ENCODE assay signal across 9 cellular contexts in the genomic region with DNA sequence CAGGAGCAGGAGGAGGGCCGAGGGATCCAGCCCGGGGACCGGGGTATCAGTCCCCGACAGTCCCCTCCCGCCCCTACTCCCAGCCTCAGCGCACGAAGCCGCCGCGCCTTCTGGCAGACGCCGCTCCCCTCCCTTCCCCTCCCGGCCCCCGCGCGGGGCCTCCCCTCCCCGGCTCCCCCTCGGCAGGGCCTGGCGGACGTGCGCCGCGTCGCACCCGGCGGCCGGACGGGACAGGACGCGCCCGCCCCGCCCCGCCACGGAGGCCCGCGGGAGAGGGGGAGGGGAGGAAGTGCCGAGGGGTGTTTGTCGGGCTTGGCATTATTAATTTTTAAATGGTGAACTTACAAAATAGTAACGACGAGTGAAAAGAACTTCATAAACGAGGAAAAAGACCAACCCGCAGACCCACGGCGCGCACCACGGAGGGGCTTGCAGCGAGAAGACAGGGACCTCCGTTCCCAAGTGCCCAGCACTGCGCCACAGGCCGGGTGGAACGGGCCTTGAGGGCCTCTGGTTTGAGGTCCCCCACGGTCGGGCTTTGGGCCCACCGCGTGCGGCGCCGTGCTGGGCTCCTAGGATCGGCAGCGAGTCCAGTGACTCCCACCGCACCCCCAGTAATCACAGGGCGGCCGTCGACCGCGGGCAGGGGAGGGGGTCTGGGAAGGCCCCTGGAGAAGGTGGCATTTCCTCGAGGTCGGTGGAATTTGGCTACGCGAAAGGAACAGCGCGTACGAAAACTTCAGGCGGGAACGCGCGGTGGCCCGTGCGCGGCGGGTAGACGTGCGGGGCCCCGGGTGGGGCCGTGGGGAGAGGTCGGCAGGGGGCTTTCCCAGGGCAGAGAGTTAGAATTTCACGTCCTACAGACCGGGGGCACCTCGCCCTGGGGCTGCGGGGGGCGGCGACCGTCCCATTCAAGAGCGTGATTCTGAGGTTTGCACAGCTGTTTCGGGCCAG. TPM values are rescaled to one million over a fixed set of nuclear protein-coding genes. Genes with fewer than 3 reads are reported as not detected.
DNase-seq lines count a peak whose midpoint lies in the region; ATAC-seq, FAIRE-seq and TF ChIP-seq lines count a peak whose summit lies in the region.
"Had no signal": no experiment of that assay in that cellular context is flagged by ENCODE, and none has a peak within 500 bp of the region (broad histone marks: within the 10 kb centered on the region; RNA-seq: fewer than 3 reads in every experiment).

No MANE protein-coding gene starts in this region.

- peaks cover 16% of the 10 kb centered on the region for H4K20me1 ChIP-seq in astrocyte (ENCODE audit: insufficient read depth, low read length)
- H4K20me1 ChIP-seq in hepatocyte (ENCODE audit: insufficient read depth, poor library complexity, severe bottlenecking), result peaks cover 9% of the 10 kb centered on the region

- CTCF ChIA-PET in BJ (lab: Yijun Ruan, JAX) (no interaction called here), T-cell (lab: Charles Lee) (no interaction called here)

- peaks cover 27% of the 10 kb centered on the region for H3K79me2 ChIP-seq in astrocyte (ENCODE audit: insufficient read depth, low read length)
- peaks cover 46% of the 10 kb centered on the region for H3K79me2 ChIP-seq in hepatocyte

- H2AFZ ChIP-seq in astrocyte (ENCODE audit: low read depth, low read length), result peak overlapping the region; percentile 84
- H2AFZ ChIP-seq in hepatocyte, result peak overlapping the region; percentile 41

- FAIRE-seq in astrocyte (lab: Jason Lieb, UNC), result no peak

- 2% methylated on average over 39 of the region's 95 CpGs for WGBS in hepatocyte (ENCODE audit: low lambda C conversion rate, missing lambda C conversion rate)

- H3K4me3 ChIP-seq in BJ (ENCODE audit: low read depth, low read length) (peak overlapping the region; percentile 75), astrocyte (ENCODE audit: insufficient read depth, low read depth, low read length) (peak overlapping the region; percentile 73), hepatocyte (peak overlapping the region; percentile 77)

- H3K27ac Mint-ChIP-seq in T-cell (peak overlapping the region; percentile 98 to 99), astrocyte (ENCODE audit: unreplicated experiment) (peak overlapping the region; percentile 53)

- DNase-seq in BJ (ENCODE audit: low read depth) (no peak), T-cell (peak; percentile 42 to 75 (median 60)), astrocyte (ENCODE audit: low read depth) (peak; percentile 31), hepatocyte (ENCODE audit: low spot score) (peak; percentile 96), putamen (ENCODE audit: low spot score) (peak; percentile 82)

- H3K27me3 Mint-ChIP-seq in T-cell (no peaks in the 10 kb centered on the region), astrocyte (ENCODE audit: low read depth, unreplicated experiment) (no peaks in the 10 kb centered on the region)

- H3K4me2 ChIP-seq in astrocyte (ENCODE audit: low read length), result peak overlapping the region; percentile 94
- peak overlapping the region; percentile 88 for H3K4me2 ChIP-seq in hepatocyte

- H3K36me3 Mint-ChIP-seq in T-cell (peaks cover 8% of the 10 kb centered on the region), astrocyte (ENCODE audit: low read depth, unreplicated experiment) (no peaks in the 10 kb centered on the region)

- POLR2A ChIA-PET in BJ (lab: Charles Lee), result no interaction called here
- POLR2A ChIA-PET in T-cell (lab: Charles Lee), result no interaction called here

- ATAC-seq in GM19035 (IDR thresholded peaks at IDR 0.05; ENCODE audit: unreplicated experiment) (peak; percentile 23), HG03571 (IDR thresholded peaks at IDR 0.05; ENCODE audit: unreplicated experiment) (peak; percentile 30), T-cell (replicated peaks in 1 of 4) (peak; percentile 9 to 20 (median 16)), HG02623 (IDR thresholded peaks at IDR 0.05; ENCODE audit: unreplicated experiment) (no peak)

- TF ChIP-seq CTCF in BJ (IDR thresholded peaks at IDR 0.05; ENCODE audit: insufficient read depth, low read depth, low read length), result no peak
- no peak for TF ChIP-seq CTCF in astrocyte (IDR thresholded peaks at IDR 0.05; ENCODE audit: insufficient read depth, low read depth, low read length)
- TF ChIP-seq CTCF in hepatocyte (IDR thresholded peaks at IDR 0.05; ENCODE audit: poor library complexity), result no peak

- H3K4me1 Mint-ChIP-seq in T-cell (peaks cover 51 to 60% (median 57%) of the 10 kb centered on the region in 3 donors), astrocyte (ENCODE audit: low read depth, unreplicated experiment) (peaks cover 11% of the 10 kb centered on the region)

- peaks cover 16% of the 10 kb centered on the region for H3K36me3 ChIP-seq in BJ (ENCODE audit: control insufficient read depth, insufficient read depth, low read length)
- H3K36me3 ChIP-seq in astrocyte (ENCODE audit: insufficient read depth, low read length), result no peaks in the 10 kb centered on the region
- H3K36me3 ChIP-seq in hepatocyte (replicated peaks; ENCODE audit: insufficient read depth, low read depth), result no peaks in the 10 kb centered on the region

- H3K9me2 ChIP-seq in hepatocyte (replicated peaks; ENCODE audit: insufficient read depth), result no peaks in the 10 kb centered on the region

- peak overlapping the region; percentile 63 for H3K27ac ChIP-seq in astrocyte (ENCODE audit: low read depth, low read length)
- peak overlapping the region; percentile 100 for H3K27ac ChIP-seq in hepatocyte

- peak overlapping the region; percentile 87 for H3K9ac ChIP-seq in astrocyte (ENCODE audit: low read length)

- H3K4me1 ChIP-seq in astrocyte (ENCODE audit: insufficient read depth, low read length) (peaks cover 39% of the 10 kb centered on the region), hepatocyte (ENCODE audit: insufficient read depth) (peaks cover 27% of the 10 kb centered on the region)

- H3K9me3 ChIP-seq in astrocyte (ENCODE audit: insufficient read depth, low read depth, low read length) (no peaks in the 10 kb centered on the region), hepatocyte (ENCODE audit: low read depth) (no peaks in the 10 kb centered on the region)

- H3K27me3 ChIP-seq in BJ (ENCODE audit: control insufficient read depth, insufficient read depth, low read length), result no peaks in the 10 kb centered on the region
- H3K27me3 ChIP-seq in astrocyte (ENCODE audit: insufficient read depth, low read length), result no peaks in the 10 kb centered on the region
- H3K27me3 ChIP-seq in hepatocyte, result no peaks in the 10 kb centered on the region

- no peaks in the 10 kb centered on the region for H3K9me3 Mint-ChIP-seq in T-cell
- no peaks in the 10 kb centered on the region for H3K9me3 Mint-ChIP-seq in astrocyte (ENCODE audit: unreplicated experiment)

- H3K4me3 Mint-ChIP-seq in T-cell (peak overlapping the region; percentile 90 to 93 (median 92)), astrocyte (ENCODE audit: unreplicated experiment) (peak overlapping the region; percentile 76)

RNA-seq across cellular contexts. Expression of a gene that starts 1.0 kb away (rescaled TPM):
- polyA plus RNA-seq in BJ (2011; rRNA removed), result 104 and 166 TPM in 2 replicates
- 127 and 193 TPM in 2 replicates for polyA minus RNA-seq in BJ (2011; rRNA and poly(A)+ RNA removed)
- total RNA-seq in T-cell, result 100 to 1,000 TPM; 105 to 200 (median 195) TPM
- total RNA-seq in astrocyte, result 41.8 and 45.0 TPM in 2 replicates
- 124 and 142 TPM in 2 replicates for total RNA-seq in hepatocyte
- polyA plus RNA-seq in hepatocyte, result 48.4 and 53.1 TPM in 2 replicates

RNA-seq across cellular contexts. Expression of a gene that starts 16.6 kb away (rescaled TPM):
- polyA plus RNA-seq in BJ (2011; rRNA removed) (0.05 and 0.23 TPM in 2 replicates), hepatocyte (0.74 and 1.2 TPM in 2 replicates)
- 0.05 and 0.14 TPM in 2 replicates for polyA minus RNA-seq in BJ (2011; rRNA and poly(A)+ RNA removed)
- total RNA-seq in T-cell (1 to 10 TPM in 1 of 5 donors, under 1 TPM in 4; 0.40 to 1.2 (median 0.79) TPM), astrocyte (not detected in 2 replicates), hepatocyte (0.60 and 0.72 TPM in 2 replicates)
- total RNA-seq: SK-MEL-5 had no signal

RNA-seq across cellular contexts. Expression of a gene that starts 20.2 kb away (rescaled TPM):
- polyA plus RNA-seq in BJ (2011; rRNA removed) (not detected in 2 replicates), hepatocyte (151 and 160 TPM in 2 replicates)
- not detected in 2 replicates for polyA minus RNA-seq in BJ (2011; rRNA and poly(A)+ RNA removed)
- total RNA-seq in T-cell (under 1 TPM; 0.23 to 0.67 (median 0.51) TPM), astrocyte (not detected in 2 replicates), hepatocyte (218 and 261 TPM in 2 replicates)

RNA-seq across cellular contexts. Expression of a gene that starts 42.1 kb away (rescaled TPM):
- polyA plus RNA-seq in BJ (2011; rRNA removed), result not detected in 2 replicates
- polyA minus RNA-seq in BJ (2011; rRNA and poly(A)+ RNA removed), result not detected in 2 replicates
- total RNA-seq in T-cell, result not detected
- 0.23 TPM in 1 of 2 replicates, not detected in the other for total RNA-seq in astrocyte
- total RNA-seq in hepatocyte, result 0.33 TPM in 1 of 2 replicates, not detected in the other
- 0.39 and 0.70 TPM in 2 replicates for polyA plus RNA-seq in hepatocyte
- total RNA-seq: SK-MEL-5 had no signal

Comparison
In these comparisons a context has a peak if more than half of its experiments do, and no peak if none do; other contexts are left out.
1. RNA of a gene that starts 20.2 kb away (total RNA-seq): 218 to 261 TPM in hepatocyte; 0.23 to 0.67 TPM in T-cell and not detected in astrocyte; every median in the first group is over 100 times any median in the second.
2. Peak in every context shown above with its lines, with median percentiles within 50 percentile points of each other: H3K4me3 ChIP-seq.